ENCODE assay signal across 1 cellular context in genomic region chr1:40794915-40795715, GRCh38.
TF ChIP-seq lines count a peak whose summit lies in the region.

No MANE protein-coding gene starts in this region.

TF ChIP-seq in GM12878, 131 proteins besides CTCF, POLR2A, EP300 and RAD21 (continued from another document):
- TF ChIP-seq SPI1 (IDR thresholded peaks at IDR 0.05; ENCODE audit: borderline replicate concordance, insufficient read depth, low read depth, low read length) (0 out of 2 replicates have a peak, but pooled peaks have one; percentile 26), IKZF1 (conservative IDR thresholded peaks at IDR 0.05) (peak; percentile 35; the same call in 1 of the 2 replicates)
